8 cellular contexts compared by ENCODE assay signal in the genomic region with DNA sequence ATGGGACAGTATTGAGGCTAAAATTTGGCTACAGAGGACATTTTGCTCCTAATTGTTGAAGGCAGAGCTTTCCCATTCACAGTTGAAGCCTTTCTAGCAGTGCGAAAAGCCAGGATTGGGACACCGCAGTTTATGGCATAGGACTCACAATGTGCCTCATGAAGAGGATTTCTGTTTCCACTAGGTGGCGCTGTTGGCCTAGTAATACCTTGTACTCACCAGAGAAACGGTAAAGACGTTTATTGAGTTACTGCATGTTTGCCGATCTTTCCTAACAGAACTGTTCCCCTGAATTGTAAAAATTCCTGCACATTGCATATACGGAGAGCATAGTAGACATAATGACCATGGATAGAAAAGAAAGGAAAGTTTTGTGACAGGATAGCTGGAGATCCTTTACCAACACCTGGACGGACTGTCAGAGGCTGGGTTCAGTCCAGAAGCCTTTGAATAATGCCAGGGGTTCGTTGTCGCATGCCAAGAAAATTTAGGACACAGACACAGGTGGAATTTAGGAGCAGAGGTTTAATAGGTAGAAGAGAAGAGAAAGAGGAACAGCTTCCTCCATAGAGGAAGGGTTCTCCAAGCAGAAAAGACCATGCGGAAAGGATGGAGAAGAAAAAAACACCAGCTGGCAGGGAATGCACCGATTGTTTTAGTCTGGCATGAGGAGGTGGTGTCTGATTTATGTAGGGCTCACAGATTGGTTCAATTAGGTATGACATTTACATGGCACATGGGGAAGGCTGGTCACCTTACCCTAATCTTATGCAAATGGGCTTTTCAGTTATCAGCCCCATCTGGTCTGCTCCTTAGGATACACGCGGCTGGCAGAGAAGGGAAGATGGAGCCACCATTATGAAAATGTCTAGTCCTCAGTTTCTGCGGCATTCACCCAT. TPM values are rescaled to one million over a fixed set of nuclear protein-coding genes. Genes with fewer than 3 reads are reported as not detected.
DNase-seq lines count a peak whose midpoint lies in the region; ATAC-seq and TF ChIP-seq lines count a peak whose summit lies in the region.

No MANE protein-coding gene starts in this region.

- intact Hi-C loops in Right ventricle myocardium inferior (cut with DNase I) = no loop called here

- H3K27me3 ChIP-seq in cardiac muscle cell = no peaks in the 10 kb centered on the region
- peaks cover 3% of the 10 kb centered on the region for H3K27me3 ChIP-seq in foreskin keratinocyte

- no peak overlapping the region for H3K27ac ChIP-seq in cardiac muscle cell
- H3K27ac ChIP-seq in foreskin keratinocyte = no peak overlapping the region

- TF ChIP-seq CTCF in cardiac muscle cell (IDR thresholded peaks at IDR 0.05; ENCODE audit: low read depth, low read length) (peak; percentile 67), foreskin keratinocyte (conservative IDR thresholded peaks at IDR 0.05) (peak; percentile 80)

- ATAC-seq in Right ventricle myocardium inferior = no peak
- peak; percentile 89 for ATAC-seq in foreskin keratinocyte
- no peak for ATAC-seq in GM18511 (IDR thresholded peaks at IDR 0.05; ENCODE audit: unreplicated experiment)

- DNase-seq in cardiac muscle cell (ENCODE audit: low read depth in 1 of 2, low spot score in 1 of 2) (peak; percentile 85 to 89), Right ventricle myocardium inferior (ENCODE audit: missing footprints) (no peak), HS-5 (ENCODE audit: low read depth) (peak; percentile 56), NCI-H69 (lab: John Stamatoyannopoulos, UW) (peak; percentile 91), foreskin keratinocyte (peak; percentile 27 to 54), putamen (ENCODE audit: low spot score) (peak; percentile 17)
- peak; percentile 50 to 61 for DNase-seq in activated CD4-positive, alpha-beta T cell treated with anti-CD3 and anti-CD28 coated beads, Interleukin-2, amount 50 U/mL, for 48 hours

- H3K4me3 ChIP-seq in cardiac muscle cell = no peak overlapping the region

- H3K36me3 ChIP-seq in cardiac muscle cell = no peaks in the 10 kb centered on the region

- H3K9me3 ChIP-seq in cardiac muscle cell (ENCODE audit: low read depth) = no peaks in the 10 kb centered on the region

- H3K4me1 ChIP-seq in cardiac muscle cell (ENCODE audit: low read depth) (no peaks in the 10 kb centered on the region), foreskin keratinocyte (no peaks in the 10 kb centered on the region)

RNA-seq across cellular contexts. Expression of gene OR51D1, which starts 10.8 kb away (rescaled TPM):
- total RNA-seq in cardiac muscle cell (not detected in 2 replicates), Right ventricle myocardium inferior (not detected), foreskin keratinocyte (not detected in 2 replicates)
- polyA plus RNA-seq in cardiac muscle cell (not detected in 2 replicates), foreskin keratinocyte (not detected in 2 replicates)

RNA-seq across cellular contexts. Expression of gene OR51E1, which starts 17.3 kb away (rescaled TPM):
- total RNA-seq in cardiac muscle cell = not detected in 2 replicates
- not detected in 2 replicates for polyA plus RNA-seq in cardiac muscle cell
- total RNA-seq in Right ventricle myocardium inferior = 1.9 TPM
- not detected in 2 replicates for total RNA-seq in foreskin keratinocyte
- polyA plus RNA-seq in foreskin keratinocyte = not detected in 2 replicates

RNA-seq across cellular contexts. Expression of gene TRIM68, which starts 18.4 kb away (rescaled TPM):
- total RNA-seq in cardiac muscle cell (9.7 and 12.8 TPM in 2 replicates), Right ventricle myocardium inferior (11.6 TPM), foreskin keratinocyte (8.7 and 10.1 TPM in 2 replicates)
- polyA plus RNA-seq in cardiac muscle cell (8.7 and 10.6 TPM in 2 replicates), foreskin keratinocyte (4.5 and 4.8 TPM in 2 replicates)

RNA-seq across cellular contexts. Expression of gene OR52I1, which starts 32.6 kb away (rescaled TPM):
- total RNA-seq in cardiac muscle cell (not detected in 2 replicates), Right ventricle myocardium inferior (not detected), foreskin keratinocyte (not detected in 2 replicates)
- polyA plus RNA-seq in cardiac muscle cell (0.33 TPM in 1 of 2 replicates, not detected in the other), foreskin keratinocyte (not detected in 2 replicates)

RNA-seq across cellular contexts. Expression of gene OR52I2, which starts 44.9 kb away (rescaled TPM):
- total RNA-seq in cardiac muscle cell = not detected in 2 replicates
- polyA plus RNA-seq in cardiac muscle cell = 0.06 TPM in 1 of 2 replicates, not detected in the other
- not detected for total RNA-seq in Right ventricle myocardium inferior
- not detected in 2 replicates for total RNA-seq in foreskin keratinocyte
- not detected in 2 replicates for polyA plus RNA-seq in foreskin keratinocyte
